16 cellular contexts compared by ENCODE assay signal in genomic region chr17:22266231-22266630, GRCh38.
DNase-seq lines count a peak whose midpoint lies in the region; ATAC-seq and TF ChIP-seq lines count a peak whose summit lies in the region.
"Had no signal": no experiment of that assay in that cellular context is flagged by ENCODE, and none has a peak within 500 bp of the region (broad histone marks: within the 10 kb centered on the region; RNA-seq: fewer than 3 reads in every experiment).

No MANE protein-coding gene starts in this region.

- no peak for ATAC-seq in GM21717 (IDR thresholded peaks at IDR 0.05; ENCODE audit: unreplicated experiment)
- ATAC-seq: gastroesophageal sphincter; psoas muscle; stimulated activated naive CD8-positive, alpha-beta T cell treated with anti-CD3 and anti-CD28 coated beads, Interleukin-15, amount 100 ng/mL, for 72 hours had no signal

- no peaks in the 10 kb centered on the region for H3K4me1 Mint-ChIP-seq in progenitor cell of endocrine pancreas (ENCODE audit: low read depth)
- H3K4me1 Mint-ChIP-seq: neural crest cell; stimulated activated naive CD8-positive, alpha-beta T cell treated with anti-CD3 and anti-CD28 coated beads, Interleukin-15, amount 100 ng/mL, for 72 hours had no signal

- no peak for TF ChIP-seq CTCF in progenitor cell of endocrine pancreas (IDR thresholded peaks at IDR 0.05; ENCODE audit: unreplicated experiment)

- no peak overlapping the region for H3K4me3 Mint-ChIP-seq in progenitor cell of endocrine pancreas (ENCODE audit: low read depth)
- H3K4me3 Mint-ChIP-seq: neural crest cell; stimulated activated naive CD8-positive, alpha-beta T cell treated with anti-CD3 and anti-CD28 coated beads, Interleukin-15, amount 100 ng/mL, for 72 hours; type B pancreatic cell had no signal

- H3K27ac Mint-ChIP-seq in progenitor cell of endocrine pancreas = no peak overlapping the region
- H3K27ac Mint-ChIP-seq: stimulated activated naive CD8-positive, alpha-beta T cell treated with anti-CD3 and anti-CD28 coated beads, Interleukin-15, amount 100 ng/mL, for 72 hours; type B pancreatic cell had no signal

- H3K36me3 Mint-ChIP-seq in progenitor cell of endocrine pancreas (ENCODE audit: insufficient read depth) = peaks cover 2% of the 10 kb centered on the region
- H3K36me3 Mint-ChIP-seq: type B pancreatic cell had no signal

- DNase-seq in ELF-1 (ENCODE audit: low read depth, low spot score) = peak; percentile 49
- peak; percentile 55 for DNase-seq in NCI-H1694 (lab: John Stamatoyannopoulos, UW)
- peak; percentile 60 for DNase-seq in NCI-H82 treated with DMSO at 0.1 percent for 48 hours (lab: John Stamatoyannopoulos, UW; ENCODE audit: unreplicated experiment)
- peak; percentile 71 for DNase-seq in mesenteric fat pad (ENCODE audit: low spot score)
- DNase-seq in progenitor cell of endocrine pancreas (ENCODE audit: low spot score, unreplicated experiment) = no peak
- DNase-seq in NK-92 (lab: John Stamatoyannopoulos, UW; ENCODE audit: unreplicated experiment) = no peak
- DNase-seq: activated CD4-positive, alpha-beta T cell treated with anti-CD3 and anti-CD28 coated beads, Interleukin-2, amount 50 U/mL, for 4 hours; activated gamma-delta T cell treated with Interleukin-2 at 50 U/mL for 16 hours; psoas muscle; small intestine; stimulated activated CD4-positive, alpha-beta T cell treated with anti-CD3 and anti-CD28 coated beads, Interleukin-4, amount 100 ng/mL, for 1 hour; stimulated activated naive CD8-positive, alpha-beta T cell treated with anti-CD3 and anti-CD28 coated beads, Interleukin-15, amount 100 ng/mL, for 72 hours had no signal

- H3K9me3 Mint-ChIP-seq in progenitor cell of endocrine pancreas (ENCODE audit: low read depth) = peaks cover 23% of the 10 kb centered on the region

- no peaks in the 10 kb centered on the region for H3K27me3 Mint-ChIP-seq in progenitor cell of endocrine pancreas
- H3K27me3 Mint-ChIP-seq: stimulated activated naive CD8-positive, alpha-beta T cell treated with anti-CD3 and anti-CD28 coated beads, Interleukin-15, amount 100 ng/mL, for 72 hours; type B pancreatic cell had no signal

Comparison
In these comparisons a context has a peak if more than half of its experiments do, and no peak if none do; other contexts are left out.
1. DNase-seq: peak in ELF-1 (single experiment), NCI-H1694 (single experiment), NCI-H82 treated with DMSO at 0.1 percent for 48 hours (single experiment) and mesenteric fat pad (single experiment); none in progenitor cell of endocrine pancreas (single experiment) and NK-92 (single experiment).